In genomic region chr3:31532587-31533168, GRCh38 we compare ENCODE assay signal across 1 cellular context.
A peak's percentile ranks its signal among the peaks of the same experiment; 100 is the strongest.
TF ChIP-seq lines count a peak whose summit lies in the region.

Gene STT3B (plus strand): TSS chr3:31532925. CDS start chr3:31532999, 74 bp downstream.

TF ChIP-seq in HepG2, 621 proteins besides CTCF, POLR2A, EP300 and RAD21 (continued from another document):
- no peak for TF ChIP-seq MXD1 (CRISPR knock-in tag; IDR thresholded peaks at IDR 0.05)
- TF ChIP-seq HMGXB4 (CRISPR knock-in tag; IDR thresholded peaks at IDR 0.05; ENCODE audit: borderline replicate concordance in 1 of 2, low read depth in 1 of 2) = peak; percentile 9 to 79
- TF ChIP-seq TFE3 (CRISPR knock-in tag; IDR thresholded peaks at IDR 0.05) = peak; percentile 8; the same call in 1 of the 2 replicates
- no peak for TF ChIP-seq ZNF83 (CRISPR knock-in tag; IDR thresholded peaks at IDR 0.05; ENCODE audit: borderline replicate concordance)
- TF ChIP-seq, protein P1, sequence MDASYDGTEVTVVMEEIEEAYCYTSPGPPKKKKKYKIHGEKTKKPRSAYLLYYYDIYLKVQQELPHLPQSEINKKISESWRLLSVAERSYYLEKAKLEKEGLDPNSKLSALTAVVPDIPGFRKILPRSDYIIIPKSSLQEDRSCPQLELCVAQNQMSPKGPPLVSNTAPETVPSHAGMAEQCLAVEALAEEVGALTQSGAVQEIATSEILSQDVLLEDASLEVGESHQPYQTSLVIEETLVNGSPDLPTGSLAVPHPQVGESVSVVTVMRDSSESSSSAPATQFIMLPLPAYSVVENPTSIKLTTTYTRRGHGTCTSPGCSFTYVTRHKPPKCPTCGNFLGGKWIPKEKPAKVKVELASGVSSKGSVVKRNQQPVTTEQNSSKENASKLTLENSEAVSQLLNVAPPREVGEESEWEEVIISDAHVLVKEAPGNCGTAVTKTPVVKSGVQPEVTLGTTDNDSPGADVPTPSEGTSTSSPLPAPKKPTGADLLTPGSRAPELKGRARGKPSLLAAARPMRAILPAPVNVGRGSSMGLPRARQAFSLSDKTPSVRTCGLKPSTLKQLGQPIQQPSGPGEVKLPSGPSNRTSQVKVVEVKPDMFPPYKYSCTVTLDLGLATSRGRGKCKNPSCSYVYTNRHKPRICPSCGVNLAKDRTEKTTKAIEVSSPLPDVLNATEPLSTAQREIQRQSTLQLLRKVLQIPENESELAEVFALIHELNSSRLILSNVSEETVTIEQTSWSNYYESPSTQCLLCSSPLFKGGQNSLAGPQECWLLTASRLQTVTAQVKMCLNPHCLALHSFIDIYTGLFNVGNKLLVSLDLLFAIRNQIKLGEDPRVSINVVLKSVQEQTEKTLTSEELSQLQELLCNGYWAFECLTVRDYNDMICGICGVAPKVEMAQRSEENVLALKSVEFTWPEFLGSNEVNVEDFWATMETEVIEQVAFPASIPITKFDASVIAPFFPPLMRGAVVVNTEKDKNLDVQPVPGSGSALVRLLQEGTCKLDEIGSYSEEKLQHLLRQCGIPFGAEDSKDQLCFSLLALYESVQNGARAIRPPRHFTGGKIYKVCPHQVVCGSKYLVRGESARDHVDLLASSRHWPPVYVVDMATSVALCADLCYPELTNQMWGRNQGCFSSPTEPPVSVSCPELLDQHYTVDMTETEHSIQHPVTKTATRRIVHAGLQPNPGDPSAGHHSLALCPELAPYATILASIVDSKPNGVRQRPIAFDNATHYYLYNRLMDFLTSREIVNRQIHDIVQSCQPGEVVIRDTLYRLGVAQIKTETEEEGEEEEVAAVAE (CRISPR knock-in tag; IDR thresholded peaks at IDR 0.05; ENCODE audit: borderline replicate concordance) = peak; percentile 51; the same call in 1 of the 2 replicates
- TF ChIP-seq, protein P2, sequence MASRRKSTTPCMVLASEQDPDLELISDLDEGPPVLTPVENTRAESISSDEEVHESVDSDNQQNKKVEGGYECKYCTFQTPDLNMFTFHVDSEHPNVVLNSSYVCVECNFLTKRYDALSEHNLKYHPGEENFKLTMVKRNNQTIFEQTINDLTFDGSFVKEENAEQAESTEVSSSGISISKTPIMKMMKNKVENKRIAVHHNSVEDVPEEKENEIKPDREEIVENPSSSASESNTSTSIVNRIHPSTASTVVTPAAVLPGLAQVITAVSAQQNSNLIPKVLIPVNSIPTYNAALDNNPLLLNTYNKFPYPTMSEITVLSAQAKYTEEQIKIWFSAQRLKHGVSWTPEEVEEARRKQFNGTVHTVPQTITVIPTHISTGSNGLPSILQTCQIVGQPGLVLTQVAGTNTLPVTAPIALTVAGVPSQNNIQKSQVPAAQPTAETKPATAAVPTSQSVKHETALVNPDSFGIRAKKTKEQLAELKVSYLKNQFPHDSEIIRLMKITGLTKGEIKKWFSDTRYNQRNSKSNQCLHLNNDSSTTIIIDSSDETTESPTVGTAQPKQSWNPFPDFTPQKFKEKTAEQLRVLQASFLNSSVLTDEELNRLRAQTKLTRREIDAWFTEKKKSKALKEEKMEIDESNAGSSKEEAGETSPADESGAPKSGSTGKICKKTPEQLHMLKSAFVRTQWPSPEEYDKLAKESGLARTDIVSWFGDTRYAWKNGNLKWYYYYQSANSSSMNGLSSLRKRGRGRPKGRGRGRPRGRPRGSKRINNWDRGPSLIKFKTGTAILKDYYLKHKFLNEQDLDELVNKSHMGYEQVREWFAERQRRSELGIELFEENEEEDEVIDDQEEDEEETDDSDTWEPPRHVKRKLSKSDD (CRISPR knock-in tag; IDR thresholded peaks at IDR 0.05; ENCODE audit: low read depth) = no peak
- peak; percentile 64 for TF ChIP-seq PHF8 (CRISPR knock-in tag; IDR thresholded peaks at IDR 0.05)
- peak; percentile 1; the same call in 1 of the 2 replicates for TF ChIP-seq ZGPAT (CRISPR knock-in tag; IDR thresholded peaks at IDR 0.05)
- TF ChIP-seq, protein P3, sequence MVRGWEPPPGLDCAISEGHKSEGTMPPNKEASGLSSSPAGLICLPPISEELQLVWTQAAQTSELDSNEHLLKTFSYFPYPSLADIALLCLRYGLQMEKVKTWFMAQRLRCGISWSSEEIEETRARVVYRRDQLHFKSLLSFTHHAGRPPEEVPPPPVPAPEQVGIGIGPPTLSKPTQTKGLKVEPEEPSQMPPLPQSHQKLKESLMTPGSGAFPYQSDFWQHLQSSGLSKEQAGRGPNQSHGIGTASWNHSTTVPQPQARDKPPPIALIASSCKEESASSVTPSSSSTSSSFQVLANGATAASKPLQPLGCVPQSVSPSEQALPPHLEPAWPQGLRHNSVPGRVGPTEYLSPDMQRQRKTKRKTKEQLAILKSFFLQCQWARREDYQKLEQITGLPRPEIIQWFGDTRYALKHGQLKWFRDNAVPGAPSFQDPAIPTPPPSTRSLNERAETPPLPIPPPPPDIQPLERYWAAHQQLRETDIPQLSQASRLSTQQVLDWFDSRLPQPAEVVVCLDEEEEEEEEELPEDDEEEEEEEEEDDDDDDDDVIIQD (CRISPR knock-in tag; IDR thresholded peaks at IDR 0.05; ENCODE audit: low read depth) = no peak; the same call in 1 of the 2 replicates
- TF ChIP-seq MED8 (CRISPR knock-in tag; IDR thresholded peaks at IDR 0.05; ENCODE audit: insufficient replicate concordance) = no peak
- no peak for TF ChIP-seq MTF1 (CRISPR knock-in tag; IDR thresholded peaks at IDR 0.05)
- TF ChIP-seq XRCC5 (optimal IDR thresholded peaks at IDR 0.05; ENCODE audit: low read length) = peak; percentile 57
- TF ChIP-seq, protein P4, sequence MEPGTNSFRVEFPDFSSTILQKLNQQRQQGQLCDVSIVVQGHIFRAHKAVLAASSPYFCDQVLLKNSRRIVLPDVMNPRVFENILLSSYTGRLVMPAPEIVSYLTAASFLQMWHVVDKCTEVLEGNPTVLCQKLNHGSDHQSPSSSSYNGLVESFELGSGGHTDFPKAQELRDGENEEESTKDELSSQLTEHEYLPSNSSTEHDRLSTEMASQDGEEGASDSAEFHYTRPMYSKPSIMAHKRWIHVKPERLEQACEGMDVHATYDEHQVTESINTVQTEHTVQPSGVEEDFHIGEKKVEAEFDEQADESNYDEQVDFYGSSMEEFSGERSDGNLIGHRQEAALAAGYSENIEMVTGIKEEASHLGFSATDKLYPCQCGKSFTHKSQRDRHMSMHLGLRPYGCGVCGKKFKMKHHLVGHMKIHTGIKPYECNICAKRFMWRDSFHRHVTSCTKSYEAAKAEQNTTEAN (CRISPR knock-in tag; conservative IDR thresholded peaks at IDR 0.05) = 0 out of 2 replicates have a peak, but pooled peaks have one; percentile 38
- 0 out of 2 replicates have a peak, but pooled peaks have one; percentile 25 for TF ChIP-seq ZNF232 (CRISPR knock-in tag; IDR thresholded peaks at IDR 0.05; ENCODE audit: borderline replicate concordance)
- 0 out of 2 replicates have a peak, but pooled peaks have one; percentile 12 for TF ChIP-seq ARHGAP35 (CRISPR knock-in tag; IDR thresholded peaks at IDR 0.05; ENCODE audit: borderline replicate concordance)
- no peak for TF ChIP-seq CERS6 (CRISPR knock-in tag; IDR thresholded peaks at IDR 0.05)
- TF ChIP-seq NR1H2 (CRISPR knock-in tag; IDR thresholded peaks at IDR 0.05; ENCODE audit: borderline replicate concordance, low read depth) = 0 out of 2 replicates have a peak, but pooled peaks have one; percentile 23
- no peak for TF ChIP-seq CENPX (CRISPR knock-in tag; IDR thresholded peaks at IDR 0.05)
